9 cellular contexts compared by ENCODE assay signal in genomic region chr14:99035712-99036593, GRCh38.
DNase-seq lines count a peak whose midpoint lies in the region; ATAC-seq lines count a peak whose summit lies in the region.
"Had no signal": no experiment of that assay in that cellular context is flagged by ENCODE, and none has a peak within 500 bp of the region (broad histone marks: within the 10 kb centered on the region; RNA-seq: fewer than 3 reads in every experiment).

No MANE protein-coding gene starts in this region.

- H3K27me3 Mint-ChIP-seq in activated T-cell treated with anti-CD3 and anti-CD28 coated beads, Interleukin-2, amount 50 U/mL, for 24 hours, result no peaks in the 10 kb centered on the region
- H3K27me3 Mint-ChIP-seq in activated T-cell treated with anti-CD3 and anti-CD28 coated beads, Interleukin-2, amount 50 U/mL, for 4 hours (ENCODE audit: low read depth), result no peaks in the 10 kb centered on the region
- H3K27me3 Mint-ChIP-seq in activated CD4-positive, alpha-beta T cell treated with anti-CD3 and anti-CD28 coated beads, Interleukin-2, amount 10 ng/mL, durations not matched to agents 24 days and 14 days, result peaks cover 3% of the 10 kb centered on the region

- H3K27ac Mint-ChIP-seq in activated T-cell treated with anti-CD3 and anti-CD28 coated beads, Interleukin-2, amount 50 U/mL, for 24 hours, result no peak overlapping the region
- H3K27ac Mint-ChIP-seq in activated CD4-positive, alpha-beta T cell treated with anti-CD3 and anti-CD28 coated beads, Interleukin-2, amount 10 ng/mL, durations not matched to agents 24 days and 14 days, result no peak overlapping the region

- H3K4ac ChIP-seq in mesendoderm (ENCODE audit: low read depth, low read length), result no peak overlapping the region

- H4K8ac ChIP-seq in mesendoderm (ENCODE audit: low read depth, low read length), result no peak overlapping the region

- ATAC-seq in activated T-cell treated with anti-CD3 and anti-CD28 coated beads, Interleukin-2, amount 50 U/mL, for 4 hours, result no peak
- no peak for ATAC-seq in GM18858 (IDR thresholded peaks at IDR 0.05; ENCODE audit: unreplicated experiment)

- H4K5ac ChIP-seq in mesendoderm (ENCODE audit: low read length), result no peak overlapping the region

- H2AK5ac ChIP-seq in mesendoderm (ENCODE audit: low read length), result no peak overlapping the region

- H3K4me2 ChIP-seq in mesendoderm (ENCODE audit: low read length), result no peak overlapping the region

- no peaks in the 10 kb centered on the region for H3K79me1 ChIP-seq in mesendoderm (ENCODE audit: low read length)

- peak; percentile 11 for DNase-seq in activated T-cell treated with anti-CD3 and anti-CD28 coated beads, Interleukin-2, amount 50 U/mL, for 24 hours
- DNase-seq in activated T-cell treated with anti-CD3 and anti-CD28 coated beads, Interleukin-2, amount 50 U/mL, for 4 hours, result no peak
- DNase-seq in epidermal melanocyte (ENCODE audit: insufficient read length, low spot score) (peak; percentile 86), mesendoderm (peak; percentile 95)
- DNase-seq in activated CD4-positive, alpha-beta T cell treated with anti-CD3 and anti-CD28 coated beads, Interleukin-2, amount 10 ng/mL, durations not matched to agents 24 days and 14 days, result no peak
- DNase-seq in activated naive CD4-positive, alpha-beta T cell treated with Interleukin-2 at 50 U/mL for 16 hours, result no peak
- no peak for DNase-seq in stimulated activated CD4-positive, alpha-beta T cell treated with anti-CD3 and anti-CD28 coated beads, Interleukin-1b, Interleukin-23, amount 100 ng/mL, for 48 hours

- peak overlapping the region; percentile 15 for H3K23ac ChIP-seq in mesendoderm (ENCODE audit: low read length)

- peak overlapping the region; percentile 87 for H3K56ac ChIP-seq in mesendoderm (ENCODE audit: low read length)

- WGBS in mesendoderm (ENCODE audit: extremely low coverage, insufficient coverage, low lambda C conversion rate), result no CpG with 5 or more reads among the region's 29 CpGs

- no peaks in the 10 kb centered on the region for H3K4me1 Mint-ChIP-seq in activated T-cell treated with anti-CD3 and anti-CD28 coated beads, Interleukin-2, amount 50 U/mL, for 24 hours (ENCODE audit: low read depth)
- no peaks in the 10 kb centered on the region for H3K4me1 Mint-ChIP-seq in activated T-cell treated with anti-CD3 and anti-CD28 coated beads, Interleukin-2, amount 50 U/mL, for 4 hours (ENCODE audit: low read depth)
- H3K4me1 Mint-ChIP-seq in activated CD4-positive, alpha-beta T cell treated with anti-CD3 and anti-CD28 coated beads, Interleukin-2, amount 10 ng/mL, durations not matched to agents 24 days and 14 days, result no peaks in the 10 kb centered on the region

- peak overlapping the region; percentile 45 for H3K9ac ChIP-seq in mesendoderm (ENCODE audit: low read length)

- H3K4me3 Mint-ChIP-seq in activated T-cell treated with anti-CD3 and anti-CD28 coated beads, Interleukin-2, amount 50 U/mL, for 24 hours, result no peak overlapping the region
- no peak overlapping the region for H3K4me3 Mint-ChIP-seq in activated T-cell treated with anti-CD3 and anti-CD28 coated beads, Interleukin-2, amount 50 U/mL, for 4 hours
- H3K4me3 Mint-ChIP-seq in activated CD4-positive, alpha-beta T cell treated with anti-CD3 and anti-CD28 coated beads, Interleukin-2, amount 10 ng/mL, durations not matched to agents 24 days and 14 days, result no peak overlapping the region

- no peaks in the 10 kb centered on the region for H3K79me2 ChIP-seq in mesendoderm (ENCODE audit: control insufficient read depth, insufficient read depth, low read length)

- peaks cover 3% of the 10 kb centered on the region for H3K4me1 ChIP-seq in mesendoderm (ENCODE audit: control insufficient read depth, low read depth, low read length)

- intact Hi-C loops in activated CD4-positive, alpha-beta T cell treated with anti-CD3 and anti-CD28 coated beads, Interleukin-2, amount 10 ng/mL, durations not matched to agents 24 days and 14 days (cut with micrococcal nuclease), result no loop called here

- peak overlapping the region; percentile 25 for H2BK5ac ChIP-seq in mesendoderm (ENCODE audit: low read length)

- H3K36me3 Mint-ChIP-seq in activated T-cell treated with anti-CD3 and anti-CD28 coated beads, Interleukin-2, amount 50 U/mL, for 24 hours (ENCODE audit: low read depth), result no peaks in the 10 kb centered on the region
- no peaks in the 10 kb centered on the region for H3K36me3 Mint-ChIP-seq in activated T-cell treated with anti-CD3 and anti-CD28 coated beads, Interleukin-2, amount 50 U/mL, for 4 hours (ENCODE audit: insufficient read depth)
- H3K36me3 Mint-ChIP-seq in activated CD4-positive, alpha-beta T cell treated with anti-CD3 and anti-CD28 coated beads, Interleukin-2, amount 10 ng/mL, durations not matched to agents 24 days and 14 days (ENCODE audit: low read depth), result no peaks in the 10 kb centered on the region

- H3K4me3 ChIP-seq in mesendoderm (ENCODE audit: low read length), result no peak overlapping the region

- no peaks in the 10 kb centered on the region for H3K36me3 ChIP-seq in mesendoderm (ENCODE audit: control insufficient read depth, insufficient read depth, low read length)

- H2BK15ac ChIP-seq in mesendoderm (replicated peaks; ENCODE audit: low read depth), result no peak overlapping the region

- H3K27me3 ChIP-seq in mesendoderm (ENCODE audit: insufficient read depth, low read length, poor library complexity), result no peaks in the 10 kb centered on the region

- peak overlapping the region; percentile 25 for H3K27ac ChIP-seq in mesendoderm (ENCODE audit: low read depth, low read length)
- H3K27ac ChIP-seq: C4-2B had no signal

- peak overlapping the region; percentile 3 for H3K18ac ChIP-seq in mesendoderm (ENCODE audit: low read length)

- no peak overlapping the region for H2BK120ac ChIP-seq in mesendoderm (ENCODE audit: low read depth, low read length)

- H3K9me3 Mint-ChIP-seq in activated T-cell treated with anti-CD3 and anti-CD28 coated beads, Interleukin-2, amount 50 U/mL, for 24 hours, result no peaks in the 10 kb centered on the region
- H3K9me3 Mint-ChIP-seq in activated T-cell treated with anti-CD3 and anti-CD28 coated beads, Interleukin-2, amount 50 U/mL, for 4 hours, result peaks cover 2% of the 10 kb centered on the region
- H3K9me3 Mint-ChIP-seq in activated CD4-positive, alpha-beta T cell treated with anti-CD3 and anti-CD28 coated beads, Interleukin-2, amount 10 ng/mL, durations not matched to agents 24 days and 14 days, result no peaks in the 10 kb centered on the region

Comparison
In these comparisons a context has a peak if more than half of its experiments do, and no peak if none do; other contexts are left out.
1. DNase-seq: peak in activated T-cell treated with anti-CD3 and anti-CD28 coated beads, Interleukin-2, amount 50 U/mL, for 24 hours (single experiment), epidermal melanocyte (single experiment) and mesendoderm (single experiment); none in activated T-cell treated with anti-CD3 and anti-CD28 coated beads, Interleukin-2, amount 50 U/mL, for 4 hours (single experiment), activated CD4-positive, alpha-beta T cell treated with anti-CD3 and anti-CD28 coated beads, Interleukin-2, amount 10 ng/mL, durations not matched to agents 24 days and 14 days (single experiment), activated naive CD4-positive, alpha-beta T cell treated with Interleukin-2 at 50 U/mL for 16 hours (single experiment) and stimulated activated CD4-positive, alpha-beta T cell treated with anti-CD3 and anti-CD28 coated beads, Interleukin-1b, Interleukin-23, amount 100 ng/mL, for 48 hours (single experiment).